ENCODE assay signal across 17 cellular contexts in genomic region chr1:245098924-245099323, GRCh38. TPM values are rescaled to one million over a fixed set of nuclear protein-coding genes. Genes with fewer than 3 reads are reported as not detected.
DNase-seq lines count a peak whose midpoint lies in the region; TF ChIP-seq lines count a peak whose summit lies in the region.
"Had no signal": no experiment of that assay in that cellular context is flagged by ENCODE, and none has a peak within 500 bp of the region (broad histone marks: within the 10 kb centered on the region; RNA-seq: fewer than 3 reads in every experiment).

No MANE protein-coding gene starts in this region.

- no peak overlapping the region for H2BK12ac ChIP-seq in neuronal stem cell (ENCODE audit: low read length)

- H2AK5ac ChIP-seq in neuronal stem cell (ENCODE audit: low read depth, low read length): no peak overlapping the region

- H3K4me1 Mint-ChIP-seq in endodermal cell: peaks cover 37% of the 10 kb centered on the region
- H3K4me1 Mint-ChIP-seq: CD4-positive, CD25-positive, alpha-beta regulatory T cell; CD8-positive, alpha-beta memory T cell had no signal

- H3K4me3 ChIP-seq in dorsolateral prefrontal cortex (no peak overlapping the region), neuronal stem cell (ENCODE audit: low read length in 2 of 2) (no peak overlapping the region), endodermal cell (ENCODE audit: low read length) (no peak overlapping the region)
- H3K4me3 ChIP-seq: GM23338 had no signal

- peak overlapping the region; percentile 74 for H3K27ac ChIP-seq in angular gyrus (ENCODE audit: low read depth, low read length)
- peak overlapping the region in 41 of 59 donors; percentile 6 to 86 (median 60) for H3K27ac ChIP-seq in dorsolateral prefrontal cortex
- H3K27ac ChIP-seq in neuronal stem cell (replicated peaks; ENCODE audit: low read length): no peak overlapping the region
- peak overlapping the region; percentile 9 for H3K27ac ChIP-seq in temporal lobe (ENCODE audit: low read depth, low read length)
- H3K27ac ChIP-seq in endodermal cell (ENCODE audit: low read depth, low read length): no peak overlapping the region
- H3K27ac ChIP-seq: HL-60 had no signal

- TF ChIP-seq CTCF in dorsolateral prefrontal cortex (IDR thresholded peaks at IDR 0.05 in 54 of 56, conservative IDR thresholded peaks at IDR 0.05 in 2 of 56; ENCODE audit: low read depth in 1 of 56, partially characterized antibody in 56 of 56): no peak
- TF ChIP-seq CTCF in endodermal cell (conservative IDR thresholded peaks at IDR 0.05): no peak

- no peak overlapping the region for H3K4me3 Mint-ChIP-seq in endodermal cell
- H3K4me3 Mint-ChIP-seq: CD4-positive, CD25-positive, alpha-beta regulatory T cell; CD8-positive, alpha-beta memory T cell; GM23338; HFFc6 had no signal

- no peak overlapping the region for H3K4ac ChIP-seq in neuronal stem cell (ENCODE audit: low read length)

- no peak overlapping the region for H3K23ac ChIP-seq in neuronal stem cell (ENCODE audit: low read depth, low read length, poor library complexity)

- no peaks in the 10 kb centered on the region for H3K79me1 ChIP-seq in neuronal stem cell (ENCODE audit: low read depth, low read length)

- no peak overlapping the region for H4K8ac ChIP-seq in neuronal stem cell (ENCODE audit: low read depth, low read length)

- H2AFZ ChIP-seq in neuronal stem cell (ENCODE audit: low read length): no peak overlapping the region
- H2AFZ ChIP-seq: GM23338 had no signal

- H4K91ac ChIP-seq in neuronal stem cell (ENCODE audit: low read depth, low read length, poor library complexity): no peak overlapping the region

- H3K18ac ChIP-seq in neuronal stem cell (ENCODE audit: low read length): no peak overlapping the region

- no peak for DNase-seq in dorsolateral prefrontal cortex
- no peak for DNase-seq in neuronal stem cell (ENCODE audit: low spot score)
- DNase-seq in endodermal cell: no peak
- DNase-seq in HPDE6-E6E7 (ENCODE audit: extremely low spot score): no peak
- DNase-seq in glomerular visceral epithelial cell (ENCODE audit: extremely low spot score): no peak
- DNase-seq: ACHN; BE2C; CD4-positive, CD25-positive, alpha-beta regulatory T cell; CD8-positive, alpha-beta memory T cell; COR-L47; HCEC 1CT; HFFc6; IMR-90 had no signal

- peaks cover 0 to 4% of the 10 kb centered on the region in 2 donors for H3K4me1 ChIP-seq in neuronal stem cell (ENCODE audit: control insufficient read depth in 2 of 2, insufficient read depth in 1 of 2, low read depth in 1 of 2, low read length in 2 of 2)
- H3K4me1 ChIP-seq in endodermal cell (ENCODE audit: control insufficient read depth, insufficient read depth, low read length): peaks cover 17% of the 10 kb centered on the region

- peak overlapping the region; percentile 1 for H2BK120ac ChIP-seq in neuronal stem cell (ENCODE audit: low read depth, low read length)

- H3K9ac ChIP-seq in neuronal stem cell (ENCODE audit: low read depth, low read length, poor library complexity) (no peak overlapping the region), endodermal cell (ENCODE audit: extremely low read depth, low read length, poor library complexity, severe bottlenecking) (no peak overlapping the region)

- H3K27me3 ChIP-seq in dorsolateral prefrontal cortex (no peaks in the 10 kb centered on the region), neuronal stem cell (ENCODE audit: control insufficient read depth in 3 of 3, insufficient read depth in 3 of 3, low read depth in 1 of 3, low read length in 3 of 3) (no peaks in the 10 kb centered on the region), endodermal cell (ENCODE audit: control insufficient read depth, insufficient read depth, low read length, poor library complexity, severe bottlenecking) (no peaks in the 10 kb centered on the region)
- H3K27me3 ChIP-seq: BE2C had no signal

- no peaks in the 10 kb centered on the region for H3K9me3 Mint-ChIP-seq in endodermal cell
- H3K9me3 Mint-ChIP-seq: CD4-positive, CD25-positive, alpha-beta regulatory T cell; HFFc6 had no signal

- H2BK5ac ChIP-seq in neuronal stem cell (ENCODE audit: low read length): no peak overlapping the region

- H3K27ac Mint-ChIP-seq in endodermal cell: no peak overlapping the region
- H3K27ac Mint-ChIP-seq: CD4-positive, CD25-positive, alpha-beta regulatory T cell; CD8-positive, alpha-beta memory T cell; GM23338; HFFc6 had no signal

- H2BK15ac ChIP-seq in neuronal stem cell (ENCODE audit: low read length): no peak overlapping the region

- H3K9me3 ChIP-seq in neuronal stem cell (replicated peaks in 1 of 2; ENCODE audit: control insufficient read depth in 2 of 2, insufficient read depth in 1 of 2, low read depth in 1 of 2, low read length in 2 of 2): no peaks in the 10 kb centered on the region
- no peaks in the 10 kb centered on the region for H3K9me3 ChIP-seq in endodermal cell (ENCODE audit: control insufficient read depth, low read length)
- H3K9me3 ChIP-seq: BE2C had no signal

- no peaks in the 10 kb centered on the region for H3K36me3 Mint-ChIP-seq in endodermal cell (ENCODE audit: low read depth)
- H3K36me3 Mint-ChIP-seq: CD4-positive, CD25-positive, alpha-beta regulatory T cell; CD8-positive, alpha-beta memory T cell had no signal

- no peak overlapping the region for H3K4me2 ChIP-seq in neuronal stem cell (ENCODE audit: insufficient read depth, low read length, poor library complexity, severe bottlenecking)
- H3K4me2 ChIP-seq: GM23338 had no signal

- H3K27me3 Mint-ChIP-seq in endodermal cell (ENCODE audit: insufficient read depth): no peaks in the 10 kb centered on the region
- H3K27me3 Mint-ChIP-seq: CD4-positive, CD25-positive, alpha-beta regulatory T cell had no signal

- H3K36me3 ChIP-seq in neuronal stem cell (replicated peaks in 1 of 2; ENCODE audit: control insufficient read depth in 2 of 2, insufficient read depth in 2 of 2, low read length in 2 of 2): no peaks in the 10 kb centered on the region
- H3K36me3 ChIP-seq in endodermal cell (ENCODE audit: control insufficient read depth, insufficient read depth, low read length): no peaks in the 10 kb centered on the region
- H3K36me3 ChIP-seq: BE2C had no signal

- intact Hi-C loops in dorsolateral prefrontal cortex (cut with DNase I): no loop called here

- no CpG with 5 or more reads among the region's 6 CpGs for WGBS in neuronal stem cell (ENCODE audit: extremely low coverage in 2 of 2, insufficient read length in 2 of 2, insufficient replicate concordance in 1 of 2), 2 donors
- 98% methylated on average over 5 to 6 of the region's 6 CpGs for WGBS in endodermal cell (ENCODE audit: insufficient coverage in 1 of 2, insufficient read length in 1 of 2), 2 experiments

- H3K14ac ChIP-seq in neuronal stem cell (ENCODE audit: low read length): no peak overlapping the region

RNA-seq across cellular contexts. Expression of gene KIF26B, which starts 55.9 kb away (rescaled TPM):
- total RNA-seq in dorsolateral prefrontal cortex: 10 to 100 TPM in 20 of 120 experiments, 1 to 10 TPM in 100; 3.9 to 20.8 (median 8.4) TPM
- 0.33 TPM for polyA plus RNA-seq in neuronal stem cell (2013, experiment 1 of 2)
- polyA plus RNA-seq in neuronal stem cell (2013, experiment 2 of 2): 0.26 TPM
- total RNA-seq in temporal lobe: 19.7 TPM
- total RNA-seq in endodermal cell: 10 to 100 TPM; 12.3 to 21.0 TPM
- 4.8 TPM for polyA plus RNA-seq in endodermal cell (2013, experiment 1 of 2)
- 5.2 TPM for polyA plus RNA-seq in endodermal cell (2013, experiment 2 of 2)
- total RNA-seq: CD4-positive, CD25-positive, alpha-beta regulatory T cell had no signal
- polyA plus RNA-seq: CD4-positive, CD25-positive, alpha-beta regulatory T cell; CD8-positive, alpha-beta memory T cell had no signal

Comparison
In these comparisons a context has a peak if more than half of its experiments do, and no peak if none do; other contexts are left out.
1. H3K27ac ChIP-seq: peak in angular gyrus (single experiment), dorsolateral prefrontal cortex (41 of 59) and temporal lobe (single experiment); none in neuronal stem cell (single experiment) and endodermal cell (single experiment).